ENCODE assay signal across 8 cellular contexts in the genomic region with DNA sequence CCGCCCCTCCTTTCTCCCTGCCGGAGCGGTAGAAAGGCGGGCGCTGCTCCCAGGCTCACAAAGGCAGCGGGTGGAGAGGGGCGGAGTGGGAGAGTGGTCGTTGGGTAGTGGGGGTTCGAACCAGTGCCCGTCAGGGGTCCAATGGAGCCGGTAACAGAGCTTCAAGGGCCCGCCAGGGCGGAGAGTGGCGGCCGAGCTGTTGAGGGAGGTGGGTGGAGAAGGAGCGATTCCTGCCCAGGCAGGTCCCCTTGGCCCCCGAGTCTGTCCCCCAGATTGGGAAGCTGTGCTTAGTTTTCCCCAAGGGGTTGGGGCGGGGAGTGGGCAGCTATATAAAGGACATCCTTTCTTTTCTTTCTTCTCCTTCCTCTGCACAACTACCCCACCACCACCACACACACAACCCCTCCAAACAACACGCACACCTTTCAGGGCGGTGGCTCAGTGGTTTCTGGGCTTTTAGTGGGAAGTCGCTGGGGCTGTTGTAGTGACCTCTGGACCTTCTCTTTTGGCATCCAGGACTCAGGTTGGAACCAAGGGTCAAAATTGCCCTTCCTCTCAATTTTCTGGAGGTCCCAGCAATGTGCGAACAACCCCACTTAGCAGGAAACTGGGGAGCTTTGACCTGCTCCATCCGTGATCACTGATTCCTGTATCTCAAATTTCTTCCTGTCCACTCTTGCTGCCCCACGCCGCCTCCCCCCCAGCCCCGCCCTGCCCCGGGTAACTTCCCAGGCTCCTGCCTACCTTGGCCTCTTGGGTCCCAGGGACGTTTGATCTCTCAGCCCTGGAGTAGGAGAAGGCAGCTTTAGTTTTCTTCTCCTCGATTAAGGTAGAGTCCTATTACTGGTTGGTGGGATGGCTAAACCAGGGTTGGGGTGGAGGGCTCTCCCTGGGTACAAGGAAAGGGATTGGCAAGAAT. TPM values are rescaled to one million over a fixed set of nuclear protein-coding genes. Genes with fewer than 3 reads are reported as not detected.
DNase-seq lines count a peak whose midpoint lies in the region; ATAC-seq, FAIRE-seq and TF ChIP-seq lines count a peak whose summit lies in the region.

No MANE protein-coding gene starts in this region.

- no peaks in the 10 kb centered on the region for H3K27me3 ChIP-seq in small intestine (ENCODE audit: control insufficient read depth in 2 of 2, insufficient read depth in 2 of 2, low read length in 2 of 2)

- H3K4me3 Mint-ChIP-seq in HFFc6, result peak overlapping the region; percentile 84
- peak overlapping the region; percentile 85 to 87 for H3K4me3 Mint-ChIP-seq in activated T-cell treated with anti-CD3 and anti-CD28 coated beads, Interleukin-2, amount 50 U/mL, for 72 hours

- H3K4me1 ChIP-seq in small intestine (ENCODE audit: control insufficient read depth in 2 of 2, insufficient read depth in 1 of 2, low read depth in 1 of 2, low read length in 1 of 2), result peaks cover 0 to 6% of the 10 kb centered on the region in 2 donors

- H3K36me3 Mint-ChIP-seq in HFFc6 (ENCODE audit: low read depth), result no peaks in the 10 kb centered on the region
- H3K36me3 Mint-ChIP-seq in activated T-cell treated with anti-CD3 and anti-CD28 coated beads, Interleukin-2, amount 50 U/mL, for 72 hours (ENCODE audit: insufficient read depth in 2 of 2), result no peaks in the 10 kb centered on the region

- peaks cover 2% of the 10 kb centered on the region; the same call in 1 of the 2 replicates for H3K27me3 Mint-ChIP-seq in HFFc6 (ENCODE audit: insufficient read depth)
- peaks cover 11% of the 10 kb centered on the region for H3K27me3 Mint-ChIP-seq in activated T-cell treated with anti-CD3 and anti-CD28 coated beads, Interleukin-2, amount 50 U/mL, for 72 hours (ENCODE audit: low read depth)

- 11 to 39% (median 14%) methylated on average over 22 to 29 of the region's 29 CpGs for WGBS in small intestine, 3 donors

- H3K27ac Mint-ChIP-seq in HFFc6, result no peak overlapping the region
- no peak overlapping the region for H3K27ac Mint-ChIP-seq in activated T-cell treated with anti-CD3 and anti-CD28 coated beads, Interleukin-2, amount 50 U/mL, for 72 hours

- no peak for TF ChIP-seq CTCF in HFFc6 (IDR thresholded peaks at IDR 0.05)

- no peak for DNase-seq in HFFc6
- DNase-seq in activated T-cell treated with anti-CD3 and anti-CD28 coated beads, Interleukin-2, amount 50 U/mL, for 72 hours, result no peak
- DNase-seq in islet precursor cell, result peak; percentile 47
- DNase-seq in small intestine, result peak; percentile 55
- DNase-seq in NCI-H128 (lab: John Stamatoyannopoulos, UW; ENCODE audit: unreplicated experiment), result no peak
- DNase-seq in NCI-H2227 (lab: John Stamatoyannopoulos, UW; ENCODE audit: unreplicated experiment), result no peak

- peak overlapping the region; percentile 94 to 95 for H3K27ac ChIP-seq in small intestine (ENCODE audit: low read depth in 1 of 2, low read length in 1 of 2)

- H3K4me3 ChIP-seq in small intestine (ENCODE audit: low read depth in 1 of 2, low read length in 2 of 2), result peak overlapping the region; percentile 78 to 82

- H3K4me1 Mint-ChIP-seq in HFFc6 (ENCODE audit: low read depth), result peaks cover 18% of the 10 kb centered on the region
- peaks cover 21% of the 10 kb centered on the region for H3K4me1 Mint-ChIP-seq in activated T-cell treated with anti-CD3 and anti-CD28 coated beads, Interleukin-2, amount 50 U/mL, for 72 hours (ENCODE audit: low read depth)

- no peaks in the 10 kb centered on the region for H3K36me3 ChIP-seq in small intestine (ENCODE audit: control insufficient read depth in 2 of 2, insufficient read depth in 2 of 2, low read length in 2 of 2)

- TF ChIP-seq POLR2A in GM18505 (IDR thresholded peaks at IDR 0.05; ENCODE audit: borderline replicate concordance, extremely low read depth, insufficient read depth, insufficient read length), result no peak

- ATAC-seq in activated T-cell treated with anti-CD3 and anti-CD28 coated beads, Interleukin-2, amount 50 U/mL, for 72 hours (replicated peaks in 1 of 2), result no peak
- ATAC-seq in GM18505 (IDR thresholded peaks at IDR 0.05; ENCODE audit: unreplicated experiment) (no peak), GM19452 (IDR thresholded peaks at IDR 0.05; ENCODE audit: unreplicated experiment) (no peak)

- H3K9me3 Mint-ChIP-seq in HFFc6, result no peaks in the 10 kb centered on the region
- no peaks in the 10 kb centered on the region for H3K9me3 Mint-ChIP-seq in activated T-cell treated with anti-CD3 and anti-CD28 coated beads, Interleukin-2, amount 50 U/mL, for 72 hours

- no peak for FAIRE-seq in small intestine (lab: Jason Lieb, UNC)

- H3K9me3 ChIP-seq in small intestine (ENCODE audit: control insufficient read depth, low read depth), result no peaks in the 10 kb centered on the region

RNA-seq across cellular contexts. Expression of a gene that starts 1.9 kb away (rescaled TPM):
- total RNA-seq in HFFc6 (2021; fragmentation: NEBNext Ultra II Directional; extraction: Animal tissue kit (Norgen Biotek cat#: 25700)), result 1 to 10 TPM; 4.2 to 4.8 (median 4.5) TPM
- 1 to 10 TPM; 5.1 to 5.7 TPM for total RNA-seq in activated T-cell treated with anti-CD3 and anti-CD28 coated beads, Interleukin-2, amount 50 U/mL, for 72 hours
- polyA plus RNA-seq in small intestine, result 10 to 100 TPM; 21.9 to 47.0 (median 26.4) TPM

Comparison
In these comparisons a context has a peak if more than half of its experiments do, and no peak if none do; other contexts are left out.
1. DNase-seq: peak in islet precursor cell (single experiment) and small intestine (single experiment); none in HFFc6 (single experiment), activated T-cell treated with anti-CD3 and anti-CD28 coated beads, Interleukin-2, amount 50 U/mL, for 72 hours (0 of 2), NCI-H128 (single experiment) and NCI-H2227 (single experiment).